ENCODE assay signal across 8 cellular contexts in genomic region chr12:55737581-55738112, GRCh38. TPM values are rescaled to one million over a fixed set of nuclear protein-coding genes. Genes with fewer than 3 reads are reported as not detected.
A peak's percentile ranks its signal among the peaks of the same experiment; 100 is the strongest.
DNase-seq lines count a peak whose midpoint lies in the region; ATAC-seq and TF ChIP-seq lines count a peak whose summit lies in the region.

No MANE protein-coding gene starts in this region.

- H2AFZ ChIP-seq in SK-N-SH (ENCODE audit: low read depth) = peak overlapping the region; percentile 100

- peak overlapping the region; percentile 88 for H3K4me3 Mint-ChIP-seq in glutamatergic neuron (ENCODE audit: unreplicated experiment)

- peaks cover 21% of the 10 kb centered on the region for H3K4me1 Mint-ChIP-seq in glutamatergic neuron (ENCODE audit: low read depth, unreplicated experiment)

- H3K27me3 ChIP-seq in SK-N-SH (ENCODE audit: insufficient read depth) = no peaks in the 10 kb centered on the region

- TF ChIP-seq CTCF in SK-N-SH (IDR thresholded peaks at IDR 0.05) (no peak), glutamatergic neuron (IDR thresholded peaks at IDR 0.05; ENCODE audit: partially characterized antibody, unreplicated experiment) (no peak)

- TF ChIP-seq EP300 in SK-N-SH (IDR thresholded peaks at IDR 0.05; ENCODE audit: borderline replicate concordance in 1 of 2, low read depth in 1 of 2, low read length in 1 of 2) = no peak

- CTCF ChIA-PET in SK-N-SH (lab: Yijun Ruan, JAX) = interaction anchor here (0.5 to 14.4 kb wide), 40 partner anchors 9 to 549 kb away, joined by 3 to 358 read pairs (median 7); partner anchors contain the start of genes BLOC1S1, CD63, DNAJC14 and ORMDL2

- peak; percentile 17 for DNase-seq in activated CD4-positive, CD25-positive, alpha-beta regulatory T cell treated with anti-CD3 and anti-CD28 coated beads, Interleukin-2, amount 50 U/mL, for 72 hours
- no peak for DNase-seq in activated CD4-positive, CD25-positive, alpha-beta regulatory T cell (lab: John Stamatoyannopoulos, UW)
- peak; percentile 37 for DNase-seq in SK-N-SH
- DNase-seq in glutamatergic neuron = no peak
- DNase-seq in skeletal muscle cell (ENCODE audit: low read depth) = no peak
- no peak for DNase-seq in NCI-H1048 (lab: John Stamatoyannopoulos, UW)
- no peak for DNase-seq in HuH-7.5 (ENCODE audit: low spot score)

- no peaks in the 10 kb centered on the region for H3K36me3 Mint-ChIP-seq in glutamatergic neuron (ENCODE audit: unreplicated experiment)

- H3K27ac Mint-ChIP-seq in glutamatergic neuron (ENCODE audit: unreplicated experiment) = peak overlapping the region; percentile 88

- H3F3A ChIP-seq in SK-N-SH (replicated peaks; ENCODE audit: insufficient read depth) = peaks cover 17% of the 10 kb centered on the region

- H3K9me3 Mint-ChIP-seq in glutamatergic neuron (ENCODE audit: unreplicated experiment) = peaks cover 5% of the 10 kb centered on the region

- H3K36me3 ChIP-seq in SK-N-SH (replicated peaks in 1 of 2; ENCODE audit: control insufficient read depth in 1 of 2, insufficient read depth in 2 of 2, low read length in 1 of 2) = no peaks in the 10 kb centered on the region

- POLR2A ChIA-PET in SK-N-SH (lab: Yijun Ruan, JAX) = interaction anchor here (0.7 to 2.0 kb wide), 10 partner anchors 8 to 194 kb away, joined by 3 to 12 read pairs (median 4); partner anchors contain the start of genes CD63, DNAJC14, ORMDL2 and SARNP

- H3K9me3 ChIP-seq in SK-N-SH = no peaks in the 10 kb centered on the region

- peak overlapping the region; percentile 99 for H3K4me2 ChIP-seq in SK-N-SH

- H3K79me2 ChIP-seq in SK-N-SH (ENCODE audit: insufficient read depth) = no peaks in the 10 kb centered on the region

- no peak for TF ChIP-seq RAD21 in SK-N-SH (IDR thresholded peaks at IDR 0.05; ENCODE audit: low read length)

- H3K9me2 ChIP-seq in SK-N-SH = no peaks in the 10 kb centered on the region

- H3K4me3 ChIP-seq in SK-N-SH (ENCODE audit: low read depth in 2 of 2, low read length in 1 of 2) = peak overlapping the region; percentile 66 to 98
- H3K4me3 ChIP-seq in skeletal muscle cell (ENCODE audit: low read depth, low read length) = peak overlapping the region; percentile 85

- no peaks in the 10 kb centered on the region for H4K20me1 ChIP-seq in SK-N-SH (ENCODE audit: insufficient read depth)

- no peak for ATAC-seq in HG03571 (IDR thresholded peaks at IDR 0.05; ENCODE audit: unreplicated experiment)

- peaks cover 4% of the 10 kb centered on the region for H3K27me3 Mint-ChIP-seq in glutamatergic neuron (ENCODE audit: unreplicated experiment)

- WGBS in SK-N-SH (ENCODE audit: low lambda C conversion rate) = 11% methylated on average over 4 of the region's 4 CpGs

- peaks cover 9 to 24% of the 10 kb centered on the region in 2 experiments; a peak in 3 of 4 replicates for H3K4me1 ChIP-seq in SK-N-SH (ENCODE audit: control insufficient read depth in 1 of 2, insufficient read depth in 2 of 2, low read depth in 1 of 2, low read length in 1 of 2)

- H3K9ac ChIP-seq in SK-N-SH = peak overlapping the region; percentile 70

- peak overlapping the region; percentile 80 to 83; a peak in 3 of 4 replicates for H3K27ac ChIP-seq in SK-N-SH (ENCODE audit: low read depth in 2 of 2, low read length in 1 of 2)

TF ChIP-seq in SK-N-SH, 30 proteins besides CTCF, POLR2A, EP300 and RAD21:
- TF ChIP-seq TEAD4 (IDR thresholded peaks at IDR 0.05; ENCODE audit: borderline replicate concordance, insufficient read depth) = no peak
- no peak for TF ChIP-seq FOSL2 (IDR thresholded peaks at IDR 0.05; ENCODE audit: borderline replicate concordance, low read depth)
- no peak for TF ChIP-seq ZBTB33 (IDR thresholded peaks at IDR 0.05; ENCODE audit: borderline replicate concordance, low read depth)
- TF ChIP-seq MAX (IDR thresholded peaks at IDR 0.05; ENCODE audit: low read depth) = no peak
- no peak for TF ChIP-seq NRF1 (IDR thresholded peaks at IDR 0.05; ENCODE audit: low read depth, low read length)
- TF ChIP-seq TCF12 (IDR thresholded peaks at IDR 0.05) = no peak
- TF ChIP-seq RXRA (IDR thresholded peaks at IDR 0.05; ENCODE audit: borderline replicate concordance, low read depth) = no peak

RNA-seq across cellular contexts. Expression of gene GDF11, which starts 5.3 kb away (rescaled TPM):
- polyA plus RNA-seq in SK-N-SH (2012; rRNA removed) = 6.9 and 9.4 TPM in 2 replicates
- polyA plus RNA-seq in SK-N-SH (2012; cell fraction: cytosol; rRNA removed) = 5.3 and 8.8 TPM in 2 replicates
- polyA plus RNA-seq in SK-N-SH (2012; cell fraction: nucleus; rRNA removed) = 7.2 and 8.0 TPM in 2 replicates
- 52.4 TPM for total RNA-seq in glutamatergic neuron (ENCODE audit: unreplicated experiment)

RNA-seq across cellular contexts. Expression of gene CD63, which starts 8.8 kb away (rescaled TPM):
- polyA plus RNA-seq in SK-N-SH (2012; rRNA removed) = 1,022 and 1,465 TPM in 2 replicates
- polyA plus RNA-seq in SK-N-SH (2012; cell fraction: cytosol; rRNA removed) = 1,236 and 1,638 TPM in 2 replicates
- polyA plus RNA-seq in SK-N-SH (2012; cell fraction: nucleus; rRNA removed) = 454 and 623 TPM in 2 replicates
- total RNA-seq in glutamatergic neuron (ENCODE audit: unreplicated experiment) = 619 TPM

RNA-seq across cellular contexts. Expression of gene RDH5, which starts 17.5 kb away (rescaled TPM):
- polyA plus RNA-seq in SK-N-SH (2012; rRNA removed) = 5.2 and 5.4 TPM in 2 replicates
- polyA plus RNA-seq in SK-N-SH (2012; cell fraction: cytosol; rRNA removed) = 1.6 and 1.7 TPM in 2 replicates
- 46.0 and 49.7 TPM in 2 replicates for polyA plus RNA-seq in SK-N-SH (2012; cell fraction: nucleus; rRNA removed)
- total RNA-seq in glutamatergic neuron (ENCODE audit: unreplicated experiment) = 6.6 TPM

RNA-seq across cellular contexts. Expression of gene BLOC1S1, which starts 21.8 kb away (rescaled TPM):
- 277 and 331 TPM in 2 replicates for polyA plus RNA-seq in SK-N-SH (2012; rRNA removed)
- polyA plus RNA-seq in SK-N-SH (2012; cell fraction: cytosol; rRNA removed) = 243 and 313 TPM in 2 replicates
- polyA plus RNA-seq in SK-N-SH (2012; cell fraction: nucleus; rRNA removed) = 89.7 and 130 TPM in 2 replicates
- 71.2 TPM for total RNA-seq in glutamatergic neuron (ENCODE audit: unreplicated experiment)

RNA-seq across cellular contexts. Expression of gene ITGA7, which starts 29.9 kb away (rescaled TPM):
- 17.6 and 19.7 TPM in 2 replicates for polyA plus RNA-seq in SK-N-SH (2012; rRNA removed)
- 7.3 and 9.1 TPM in 2 replicates for polyA plus RNA-seq in SK-N-SH (2012; cell fraction: cytosol; rRNA removed)
- polyA plus RNA-seq in SK-N-SH (2012; cell fraction: nucleus; rRNA removed) = 71.0 and 80.7 TPM in 2 replicates
- 156 TPM for total RNA-seq in glutamatergic neuron (ENCODE audit: unreplicated experiment)

Comparison
In these comparisons a context has a peak if more than half of its experiments do, and no peak if none do; other contexts are left out.
1. DNase-seq: peak in activated CD4-positive, CD25-positive, alpha-beta regulatory T cell treated with anti-CD3 and anti-CD28 coated beads, Interleukin-2, amount 50 U/mL, for 72 hours (single experiment) and SK-N-SH (single experiment); none in activated CD4-positive, CD25-positive, alpha-beta regulatory T cell (0 of 4), glutamatergic neuron (single experiment), skeletal muscle cell (single experiment), NCI-H1048 (single experiment) and HuH-7.5 (single experiment).